ENCODE assay signal across 1 cellular context in the genomic region with DNA sequence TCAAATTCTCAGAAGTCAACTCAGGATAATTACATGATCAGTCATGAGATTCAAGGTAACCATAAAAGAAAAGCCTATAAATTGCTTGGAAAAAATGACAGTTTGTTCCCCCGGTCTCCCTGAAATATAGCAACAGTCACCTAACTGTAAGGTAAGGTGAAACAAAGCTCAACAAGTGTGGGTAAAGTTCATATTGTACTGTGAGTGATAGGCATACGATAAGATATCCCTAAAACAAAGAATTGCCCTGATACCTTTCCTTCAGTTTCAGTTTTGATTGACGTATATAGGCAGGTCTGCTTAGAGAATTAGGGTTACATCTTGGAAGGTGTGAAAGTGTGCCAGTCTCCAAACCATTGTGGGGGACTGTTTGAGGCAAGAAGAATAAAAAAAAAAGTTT.
TF ChIP-seq lines count a peak whose summit lies in the region.

No MANE protein-coding gene starts in this region.

TF ChIP-seq in IMR-90, 13 proteins besides CTCF, POLR2A, EP300 and RAD21 (continued from another document):
- TF ChIP-seq, protein P1, sequence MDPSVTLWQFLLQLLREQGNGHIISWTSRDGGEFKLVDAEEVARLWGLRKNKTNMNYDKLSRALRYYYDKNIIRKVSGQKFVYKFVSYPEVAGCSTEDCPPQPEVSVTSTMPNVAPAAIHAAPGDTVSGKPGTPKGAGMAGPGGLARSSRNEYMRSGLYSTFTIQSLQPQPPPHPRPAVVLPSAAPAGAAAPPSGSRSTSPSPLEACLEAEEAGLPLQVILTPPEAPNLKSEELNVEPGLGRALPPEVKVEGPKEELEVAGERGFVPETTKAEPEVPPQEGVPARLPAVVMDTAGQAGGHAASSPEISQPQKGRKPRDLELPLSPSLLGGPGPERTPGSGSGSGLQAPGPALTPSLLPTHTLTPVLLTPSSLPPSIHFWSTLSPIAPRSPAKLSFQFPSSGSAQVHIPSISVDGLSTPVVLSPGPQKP (IDR thresholded peaks at IDR 0.05; ENCODE audit: borderline replicate concordance, low read depth, low read length) = no peak
